Comparison of ENCODE assay signal across 11 cellular contexts in the genomic region with DNA sequence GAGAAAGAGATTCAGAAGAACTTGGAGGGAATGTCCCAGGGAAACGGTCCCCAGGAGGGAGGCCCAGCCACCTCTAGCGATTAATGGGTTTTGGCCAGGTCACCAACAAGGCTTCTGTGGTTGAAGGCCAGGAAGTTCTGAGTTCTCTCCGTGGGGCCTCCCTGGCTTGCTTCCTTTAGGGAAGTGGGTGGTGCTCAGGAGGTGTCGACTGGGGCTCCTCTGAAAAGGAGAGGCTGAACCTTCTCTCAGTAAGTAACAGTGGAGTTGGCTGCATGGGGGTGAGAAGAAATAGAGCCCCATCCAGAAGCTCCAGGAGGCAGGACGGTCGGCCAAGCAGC.
A peak's percentile ranks its signal among the peaks of the same experiment; 100 is the strongest.
DNase-seq lines count a peak whose midpoint lies in the region; ATAC-seq and TF ChIP-seq lines count a peak whose summit lies in the region.
"Had no signal": no experiment of that assay in that cellular context is flagged by ENCODE, and none has a peak within 500 bp of the region (broad histone marks: within the 10 kb centered on the region; RNA-seq: fewer than 3 reads in every experiment).

No MANE protein-coding gene starts in this region.

- ATAC-seq in Right ventricle myocardium superior (ENCODE audit: poor library complexity) (peak; percentile 45), Right ventricle myocardium inferior (no peak), lower lobe of right lung (peak; percentile 57 to 76), WTC11 (no peak), HG03095 (IDR thresholded peaks at IDR 0.05; ENCODE audit: unreplicated experiment) (no peak)

- H3K27me3 ChIP-seq in adrenal gland (no peaks in the 10 kb centered on the region), lower lobe of right lung (ENCODE audit: low read depth) (no peaks in the 10 kb centered on the region)

- CTCF ChIA-PET in WTC11 (lab: Charles Lee), result interaction anchor here (1.1 to 2.4 kb wide), 4 partner anchors 44 to 283 kb away, joined by 3 to 7 read pairs (median 4); no protein-coding TSS in a partner anchor

- H3K27ac ChIP-seq in adrenal gland (peak overlapping the region in 1 of 5 donors; percentile 18), lower lobe of right lung (peak overlapping the region; percentile 72)

- H3K36me3 Mint-ChIP-seq in type B pancreatic cell (no peaks in the 10 kb centered on the region), WTC11 (peaks cover 11% of the 10 kb centered on the region)

- H3K27ac Mint-ChIP-seq in type B pancreatic cell (peak overlapping the region; percentile 56), WTC11 (no peak overlapping the region)

- TF ChIP-seq CTCF in adrenal gland (IDR thresholded peaks at IDR 0.05), result no peak
- no peak for TF ChIP-seq CTCF in lower lobe of right lung (IDR thresholded peaks at IDR 0.05)
- no peak for TF ChIP-seq CTCF in type B pancreatic cell (conservative IDR thresholded peaks at IDR 0.05)
- no peak for TF ChIP-seq CTCF in WTC11 (IDR thresholded peaks at IDR 0.05)

- H3K9me3 ChIP-seq in adrenal gland (replicated peaks in 1 of 3) (peaks cover 0 to 5% (median 0%) of the 10 kb centered on the region in 3 donors), lower lobe of right lung (peaks cover 5% of the 10 kb centered on the region)

- H3K9me3 Mint-ChIP-seq in type B pancreatic cell (no peaks in the 10 kb centered on the region), WTC11 (peaks cover 10% of the 10 kb centered on the region)

- no peak overlapping the region for H3K4me3 Mint-ChIP-seq in type B pancreatic cell
- no peak overlapping the region for H3K4me3 Mint-ChIP-seq in WTC11

- intact Hi-C loops in Right ventricle myocardium superior (cut with DNase I) (no loop called here), Right ventricle myocardium inferior (cut with DNase I) (no loop called here), adrenal gland (cut with DNase I) (no loop called here), lower lobe of right lung (cut with DNase I) (no loop called here)

- H3K4me1 ChIP-seq in adrenal gland (replicated peaks in 1 of 2), result peaks cover 4 to 25% of the 10 kb centered on the region in 2 donors
- H3K4me1 ChIP-seq in lower lobe of right lung, result peaks cover 38% of the 10 kb centered on the region

- H3K4me3 ChIP-seq in adrenal gland, result no peak overlapping the region
- H3K4me3 ChIP-seq in lower lobe of right lung, result no peak overlapping the region

- no peaks in the 10 kb centered on the region for H3K27me3 Mint-ChIP-seq in type B pancreatic cell
- peaks cover 5% of the 10 kb centered on the region; the same call in 1 of the 2 replicates for H3K27me3 Mint-ChIP-seq in WTC11 (ENCODE audit: low read depth)

- H3K36me3 ChIP-seq in adrenal gland (replicated peaks in 1 of 2), result no peaks in the 10 kb centered on the region
- no peaks in the 10 kb centered on the region for H3K36me3 ChIP-seq in lower lobe of right lung

- POLR2A ChIA-PET in WTC11 (lab: Charles Lee), result no interaction called here

- no peak for DNase-seq in Right ventricle myocardium superior
- no peak for DNase-seq in Right ventricle myocardium inferior (ENCODE audit: missing footprints)
- DNase-seq in adrenal gland, result peak in 4 of 7 donors; percentile 58 to 80 (median 68)
- peak; percentile 69 for DNase-seq in lower lobe of right lung
- no peak for DNase-seq in type B pancreatic cell (ENCODE audit: extremely low spot score, unreplicated experiment)
- DNase-seq in WTC11 (ENCODE audit: low spot score), result no peak
- no peak for DNase-seq in DMS79 (lab: John Stamatoyannopoulos, UW)
- DNase-seq: activated CD8-positive, alpha-beta memory T cell treated with anti-CD3 and anti-CD28 coated beads, Interleukin-2, amount 50 U/mL, for 48 hours; EL; NCI-H146 had no signal

- WGBS in adrenal gland, 4 donors, result 38 to 78% (median 41%) methylated on average over 3 to 6 of the region's 6 CpGs

- H3K4me1 Mint-ChIP-seq in type B pancreatic cell (ENCODE audit: unreplicated experiment), result peaks cover 33% of the 10 kb centered on the region
- H3K4me1 Mint-ChIP-seq in WTC11, result peaks cover 15% of the 10 kb centered on the region

- no peak for TF ChIP-seq POLR2A in adrenal gland (IDR thresholded peaks at IDR 0.05)

TF ChIP-seq in WTC11, 78 proteins besides CTCF, POLR2A, EP300 and RAD21:
- TF ChIP-seq, protein P1, sequence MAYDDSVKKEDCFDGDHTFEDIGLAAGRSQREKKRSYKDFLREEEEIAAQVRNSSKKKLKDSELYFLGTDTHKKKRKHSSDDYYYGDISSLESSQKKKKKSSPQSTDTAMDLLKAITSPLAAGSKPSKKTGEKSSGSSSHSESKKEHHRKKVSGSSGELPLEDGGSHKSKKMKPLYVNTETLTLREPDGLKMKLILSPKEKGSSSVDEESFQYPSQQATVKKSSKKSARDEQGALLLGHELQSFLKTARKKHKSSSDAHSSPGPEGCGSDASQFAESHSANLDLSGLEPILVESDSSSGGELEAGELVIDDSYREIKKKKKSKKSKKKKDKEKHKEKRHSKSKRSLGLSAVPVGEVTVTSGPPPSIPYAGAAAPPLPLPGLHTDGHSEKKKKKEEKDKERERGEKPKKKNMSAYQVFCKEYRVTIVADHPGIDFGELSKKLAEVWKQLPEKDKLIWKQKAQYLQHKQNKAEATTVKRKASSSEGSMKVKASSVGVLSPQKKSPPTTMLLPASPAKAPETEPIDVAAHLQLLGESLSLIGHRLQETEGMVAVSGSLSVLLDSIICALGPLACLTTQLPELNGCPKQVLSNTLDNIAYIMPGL (CRISPR knock-in tag; IDR thresholded peaks at IDR 0.05), result no peak
- no peak for TF ChIP-seq ZNF671 (CRISPR knock-in tag; IDR thresholded peaks at IDR 0.05)

Comparison
In these comparisons a context has a peak if more than half of its experiments do, and no peak if none do; other contexts are left out.
1. ATAC-seq: peak in Right ventricle myocardium superior (single experiment) and lower lobe of right lung (2 of 2); none in Right ventricle myocardium inferior (single experiment), WTC11 (single experiment) and HG03095 (single experiment).
2. DNase-seq: peak in adrenal gland (4 of 7) and lower lobe of right lung (single experiment); none in Right ventricle myocardium superior (single experiment), Right ventricle myocardium inferior (single experiment), type B pancreatic cell (single experiment), WTC11 (single experiment) and DMS79 (single experiment).